Comparison of ENCODE assay signal across 30 cellular contexts in genomic region chr4:4627111-4627510, GRCh38.
"Had no signal": no experiment of that assay in that cellular context is flagged by ENCODE, and none has a peak within 500 bp of the region (broad histone marks: within the 10 kb centered on the region; RNA-seq: fewer than 3 reads in every experiment).

No MANE protein-coding gene starts in this region.

- H3K36me3 Mint-ChIP-seq: natural killer cell treated with Interleukin-12 subunit alpha and Interleukin-12 subunit beta and Interleukin-15 and Interleukin-18, amount 100 ng/mL, for 72 hours had no signal

- H3K27me3 Mint-ChIP-seq: activated naive CD8-positive, alpha-beta T cell treated with anti-CD3 and anti-CD28 coated beads for 36 hours; effector memory CD8-positive, alpha-beta T cell; natural killer cell treated with Interleukin-12 subunit alpha and Interleukin-12 subunit beta and Interleukin-15 and Interleukin-18, amount 100 ng/mL, for 72 hours; stimulated activated memory B cell treated with anti-CD40 and anti-IgM and Interleukin-4, amounts not matched to agents 10 μg/mL and 1 μg/mL and 100 μg/mL, for 72 hours; stimulated activated naive CD8-positive, alpha-beta T cell treated with anti-CD3 and anti-CD28 coated beads, Interleukin-15, amount 100 ng/mL, for 72 hours had no signal

- ATAC-seq: activated CD8-positive, alpha-beta T cell treated with anti-CD3 and anti-CD28 coated beads, Interleukin-2, amount 10 ng/mL, durations not matched to agents 7 days and 5 days; activated T-cell treated with anti-CD3 and anti-CD28 coated beads, Interleukin-2, amount 50 U/mL, for 72 hours; body of pancreas; effector memory CD8-positive, alpha-beta T cell; gastroesophageal sphincter; mucosa of descending colon; stimulated activated memory B cell treated with anti-CD40 and anti-IgM and Interleukin-4, amounts not matched to agents 10 μg/mL and 1 μg/mL and 100 μg/mL, for 72 hours; stimulated activated naive CD8-positive, alpha-beta T cell treated with anti-CD3 and anti-CD28 coated beads, Interleukin-15, amount 100 ng/mL, for 72 hours had no signal

- H3K27ac Mint-ChIP-seq: activated CD8-positive, alpha-beta T cell treated with anti-CD3 and anti-CD28 coated beads, Interleukin-2, amount 10 ng/mL, durations not matched to agents 7 days and 5 days; activated naive CD8-positive, alpha-beta T cell treated with anti-CD3 and anti-CD28 coated beads for 36 hours; activated T-cell treated with anti-CD3 and anti-CD28 coated beads, Interleukin-2, amount 50 U/mL, for 72 hours; effector memory CD8-positive, alpha-beta T cell; natural killer cell treated with Interleukin-12 subunit alpha and Interleukin-12 subunit beta and Interleukin-15 and Interleukin-18, amount 100 ng/mL, for 72 hours; stimulated activated memory B cell treated with anti-CD40 and anti-IgM and Interleukin-4, amounts not matched to agents 10 μg/mL and 1 μg/mL and 100 μg/mL, for 72 hours had no signal

- H3K4me3 ChIP-seq: adrenal gland, body of pancreas, coronary artery, dorsolateral prefrontal cortex, gastroesophageal sphincter, left ventricle myocardium inferior, lung, mucosa of descending colon, ovary, prostate gland, sigmoid colon, upper lobe of left lung, vagina had no signal

- H3K9me3 Mint-ChIP-seq: activated naive CD8-positive, alpha-beta T cell treated with anti-CD3 and anti-CD28 coated beads for 36 hours; activated T-cell treated with anti-CD3 and anti-CD28 coated beads, Interleukin-2, amount 50 U/mL, for 72 hours; effector memory CD8-positive, alpha-beta T cell; natural killer cell treated with Interleukin-12 subunit alpha and Interleukin-12 subunit beta and Interleukin-15 and Interleukin-18, amount 100 ng/mL, for 72 hours; stimulated activated memory B cell treated with anti-CD40 and anti-IgM and Interleukin-4, amounts not matched to agents 10 μg/mL and 1 μg/mL and 100 μg/mL, for 72 hours had no signal

- H3K27me3 ChIP-seq: adrenal gland, body of pancreas, dorsolateral prefrontal cortex, gastroesophageal sphincter, ovary, sigmoid colon, upper lobe of left lung, vagina had no signal

- H3K4me3 Mint-ChIP-seq: activated CD8-positive, alpha-beta T cell treated with anti-CD3 and anti-CD28 coated beads, Interleukin-2, amount 10 ng/mL, durations not matched to agents 7 days and 5 days; activated naive CD8-positive, alpha-beta T cell treated with anti-CD3 and anti-CD28 coated beads for 36 hours; activated T-cell treated with anti-CD3 and anti-CD28 coated beads, Interleukin-2, amount 50 U/mL, for 72 hours; effector memory CD8-positive, alpha-beta T cell; natural killer cell treated with Interleukin-12 subunit alpha and Interleukin-12 subunit beta and Interleukin-15 and Interleukin-18, amount 100 ng/mL, for 72 hours; stimulated activated memory B cell treated with anti-CD40 and anti-IgM and Interleukin-4, amounts not matched to agents 10 μg/mL and 1 μg/mL and 100 μg/mL, for 72 hours; stimulated activated naive CD8-positive, alpha-beta T cell treated with anti-CD3 and anti-CD28 coated beads, Interleukin-15, amount 100 ng/mL, for 72 hours had no signal

- H3K27ac ChIP-seq: adrenal gland, body of pancreas, coronary artery, dorsolateral prefrontal cortex, gastroesophageal sphincter, left ventricle myocardium inferior, ovary, prostate gland, sigmoid colon, upper lobe of left lung, vagina had no signal

- H3K4me1 ChIP-seq: adrenal gland, body of pancreas, gastroesophageal sphincter, left ventricle myocardium inferior, prostate gland, sigmoid colon, upper lobe of left lung, vagina had no signal

- FAIRE-seq: endothelial cell of umbilical vein, small intestine had no signal

- H3K9me3 ChIP-seq: adrenal gland, body of pancreas, mucosa of descending colon, ovary, prostate gland, upper lobe of left lung, vagina had no signal

- DNase-seq: activated CD8-positive, alpha-beta T cell treated with anti-CD3 and anti-CD28 coated beads, Interleukin-2, amount 10 ng/mL, durations not matched to agents 7 days and 5 days; activated naive CD4-positive, alpha-beta T cell treated with Interleukin-2 at 50 U/mL for 16 hours; activated naive CD8-positive, alpha-beta T cell treated with anti-CD3 and anti-CD28 coated beads for 36 hours; activated T-cell treated with anti-CD3 and anti-CD28 coated beads for 4 hours; activated T-cell treated with anti-CD3 and anti-CD28 coated beads, Interleukin-2, amount 50 U/mL, for 72 hours; adrenal gland; aorta; body of pancreas; dorsolateral prefrontal cortex; effector memory CD8-positive, alpha-beta T cell; hippocampal formation; left ventricle myocardium inferior; mesendoderm; mucosa of descending colon; ovary; sigmoid colon; small intestine; stimulated activated CD4-positive, alpha-beta T cell treated with anti-CD3 and anti-CD28 coated beads, Interleukin-4, amount 100 ng/mL, for 24 hours; stimulated activated naive CD8-positive, alpha-beta T cell treated with anti-CD3 and anti-CD28 coated beads, Interleukin-15, amount 100 ng/mL, for 72 hours; substantia nigra; T-helper 2 cell; upper lobe of left lung had no signal

- H3K36me3 ChIP-seq: adrenal gland, gastroesophageal sphincter, left ventricle myocardium inferior, ovary, prostate gland, sigmoid colon, upper lobe of left lung, vagina had no signal
